14 cellular contexts compared by ENCODE assay signal in the genomic region with DNA sequence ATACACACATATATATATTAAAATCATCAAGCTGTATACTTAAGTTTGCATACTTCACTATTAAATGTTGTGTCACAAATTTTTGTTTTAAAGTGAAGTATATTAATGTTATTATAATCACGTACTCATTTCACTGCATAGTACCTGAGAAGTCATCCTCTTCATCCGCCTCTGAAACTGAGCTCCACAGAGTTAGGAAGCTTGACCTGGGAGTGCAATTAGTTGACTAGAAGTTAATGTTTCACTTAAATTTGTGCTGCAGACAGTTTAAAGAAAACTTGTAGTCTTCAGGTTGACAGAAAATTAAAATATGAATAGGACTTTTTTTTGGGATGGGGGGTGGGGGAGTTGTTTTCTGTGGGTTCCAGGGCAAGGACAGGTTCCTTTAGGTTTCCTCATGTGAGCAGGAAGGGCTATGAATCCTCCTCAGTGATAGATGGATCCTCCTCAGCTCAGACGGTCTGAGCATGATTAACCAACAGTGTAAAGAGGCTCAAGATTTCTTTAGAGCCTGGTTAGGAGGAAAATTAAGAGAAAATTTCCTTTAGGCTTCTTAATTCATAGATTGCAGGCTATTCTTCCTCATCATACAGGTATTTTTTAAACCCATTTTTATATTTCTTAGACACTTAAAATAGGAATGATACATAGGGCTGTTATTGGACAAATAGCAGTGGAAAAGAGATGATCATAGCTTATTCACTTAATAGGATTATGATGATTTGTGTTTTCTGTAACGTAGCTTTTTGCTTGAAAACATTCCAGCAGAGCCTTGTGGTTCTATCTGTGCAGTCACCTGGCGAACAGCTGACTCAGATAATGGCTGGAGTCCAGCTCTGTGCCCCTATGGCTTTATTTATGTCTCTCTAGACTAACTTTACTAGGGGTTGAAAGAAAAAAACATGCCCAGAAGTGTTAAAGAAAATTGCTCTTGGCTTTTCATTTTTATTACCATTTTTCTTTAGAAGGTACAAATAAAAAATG.
A peak's percentile ranks its signal among the peaks of the same experiment; 100 is the strongest.
DNase-seq lines count a peak whose midpoint lies in the region; ATAC-seq and TF ChIP-seq lines count a peak whose summit lies in the region.
"Had no signal": no experiment of that assay in that cellular context is flagged by ENCODE, and none has a peak within 500 bp of the region (broad histone marks: within the 10 kb centered on the region; RNA-seq: fewer than 3 reads in every experiment).

No MANE protein-coding gene starts in this region.

- dilution Hi-C loops in IMR-90 (cut with HindIII; ENCODE audit: low sequenced_read_pairs, unreplicated experiment): no loop called here

- H2BK15ac ChIP-seq in IMR-90 (ENCODE audit: low read depth, low read length): no peak overlapping the region

- no peaks in the 10 kb centered on the region for H3K9me3 ChIP-seq in IMR-90 (ENCODE audit: control insufficient read depth, insufficient read depth, low read length)
- no peaks in the 10 kb centered on the region for H3K9me3 ChIP-seq in GM23248 (ENCODE audit: low read depth)
- H3K9me3 ChIP-seq: thoracic aorta had no signal

- H2AFZ ChIP-seq in IMR-90 (replicated peaks; ENCODE audit: low read length, poor library complexity): no peak overlapping the region
- no peak overlapping the region for H2AFZ ChIP-seq in GM23248

- H4K91ac ChIP-seq in IMR-90 (ENCODE audit: insufficient read depth, low read depth, low read length): no peak overlapping the region

- in situ Hi-C loops in IMR-90 (cut with MboI; ENCODE audit: low sequenced_read_pairs): no loop called here
- in situ Hi-C loops in GM23248 (cut with MboI): no loop called here

- H3K79me2 ChIP-seq in GM23248 (ENCODE audit: insufficient read depth): no peaks in the 10 kb centered on the region

- no peak overlapping the region for H2AK9ac ChIP-seq in IMR-90 (replicated peaks; ENCODE audit: low read depth, low read length, poor library complexity)

- peaks cover 3 to 15% of the 10 kb centered on the region in 2 experiments for H3K79me1 ChIP-seq in IMR-90 (ENCODE audit: low read depth in 1 of 2, low read length in 2 of 2)

- H3K27me3 ChIP-seq in IMR-90 (ENCODE audit: control insufficient read depth, insufficient read depth, low read length): no peaks in the 10 kb centered on the region
- no peaks in the 10 kb centered on the region for H3K27me3 ChIP-seq in GM23248 (replicated peaks; ENCODE audit: insufficient read depth)

- TF ChIP-seq POLR2A in IMR-90 (IDR thresholded peaks at IDR 0.05; ENCODE audit: low read depth, low read length): no peak

- H2BK120ac ChIP-seq in IMR-90 (ENCODE audit: low read depth, low read length): no peak overlapping the region

- no peak overlapping the region for H3K9ac ChIP-seq in IMR-90 (ENCODE audit: low read depth, low read length)
- H3K9ac ChIP-seq in GM23248: no peak overlapping the region

- no peak overlapping the region for H2BK5ac ChIP-seq in IMR-90 (ENCODE audit: low read depth, low read length, poor library complexity, severe bottlenecking)

- no peak overlapping the region for H3K4ac ChIP-seq in IMR-90 (ENCODE audit: low read depth, low read length)

- peak; percentile 18 for DNase-seq in AG10803 (ENCODE audit: low read depth)
- DNase-seq in IMR-90: peak; percentile 52
- peak; percentile 15 for DNase-seq in brain pericyte (ENCODE audit: low read depth, low spot score)
- no peak for DNase-seq in left lobe of liver (ENCODE audit: low spot score)
- DNase-seq in foreskin fibroblast: no peak
- no peak for DNase-seq in DMS53 treated with DMSO at 0.1 percent for 48 hours (lab: John Stamatoyannopoulos, UW; ENCODE audit: unreplicated experiment)
- DNase-seq in GM23248: no peak
- no peak for DNase-seq in OCI-M2 (lab: John Stamatoyannopoulos, UW; ENCODE audit: unreplicated experiment)
- DNase-seq: activated CD4-positive, alpha-beta T cell treated with anti-CD3 and anti-CD28 coated beads for 4 hours; activated naive CD4-positive, alpha-beta T cell treated with anti-CD3 and anti-CD28 coated beads, Interleukin-2, amount 50 U/mL, for 16 hours; NCI-H1092 treated with DMSO at 0.1 percent for 48 hours; SIG-M5; stimulated activated CD4-positive, alpha-beta T cell treated with anti-CD3 and anti-CD28 coated beads, Interleukin-1b, Interleukin-23, amount 100 ng/mL, for 48 hours had no signal

- H2AK5ac ChIP-seq in IMR-90 (ENCODE audit: low read depth, low read length): no peak overlapping the region

- no peak overlapping the region for H3K56ac ChIP-seq in IMR-90 (ENCODE audit: extremely low read depth, insufficient read depth, low read length)

- no peaks in the 10 kb centered on the region for H3F3A ChIP-seq in GM23248 (ENCODE audit: insufficient read depth)

- no peaks in the 10 kb centered on the region for H4K20me1 ChIP-seq in IMR-90 (ENCODE audit: insufficient read depth, low read length)
- H4K20me1 ChIP-seq in GM23248 (ENCODE audit: insufficient read depth): no peaks in the 10 kb centered on the region

- TF ChIP-seq CTCF in AG10803 (conservative IDR thresholded peaks at IDR 0.05; ENCODE audit: low read length) (no peak), IMR-90 (conservative IDR thresholded peaks at IDR 0.05; ENCODE audit: low read depth, low read length) (no peak), foreskin fibroblast (IDR thresholded peaks at IDR 0.05; ENCODE audit: low read depth, low read length) (no peak)

- no peak overlapping the region for H2BK20ac ChIP-seq in IMR-90 (ENCODE audit: low read depth, low read length)

- H3K9me2 ChIP-seq in GM23248 (ENCODE audit: insufficient read depth): no peaks in the 10 kb centered on the region

- H3K4me1 ChIP-seq in IMR-90 (ENCODE audit: control insufficient read depth, insufficient read depth, low read length): no peaks in the 10 kb centered on the region
- H3K4me1 ChIP-seq in GM23248 (ENCODE audit: insufficient read depth): no peaks in the 10 kb centered on the region

- H3K36me3 ChIP-seq in IMR-90 (ENCODE audit: control insufficient read depth, insufficient read depth, low read length): peaks cover 11% of the 10 kb centered on the region
- H3K36me3 ChIP-seq in GM23248 (ENCODE audit: low read depth): no peaks in the 10 kb centered on the region
- H3K36me3 ChIP-seq: thoracic aorta had no signal

- no CpG with 5 or more reads among the region's 5 CpGs for WGBS in IMR-90 (ENCODE audit: extremely low coverage in 2 of 2, insufficient read length in 1 of 2), 2 experiments
- 78 to 83% methylated on average over 5 of the region's 5 CpGs for WGBS in GM23248 (ENCODE audit: low coverage in 1 of 2, low lambda C conversion rate in 2 of 2, missing lambda C conversion rate in 2 of 2), 2 experiments

- no peak overlapping the region for H3K4me2 ChIP-seq in IMR-90 (ENCODE audit: low read depth, low read length)
- H3K4me2 ChIP-seq in GM23248 (ENCODE audit: unreplicated experiment): no peak overlapping the region

- TF ChIP-seq RAD21 in IMR-90 (IDR thresholded peaks at IDR 0.05; ENCODE audit: low read length): no peak

- H3K14ac ChIP-seq in IMR-90 (replicated peaks; ENCODE audit: low read depth, low read length): no peak overlapping the region

- CTCF ChIA-PET in IMR-90 (lab: Yijun Ruan, JAX): interaction anchor here (0.5 kb wide), 1 partner anchor 123 kb away, joined by 3 read pairs; no protein-coding TSS in a partner anchor

- intact Hi-C loops in IMR-90 (cut with micrococcal nuclease): no loop called here

- BruUV-seq in IMR-90 (replicated peaks; lab: Mats Ljungman, UMichigan): no TSS peak

- H4K5ac ChIP-seq in IMR-90 (ENCODE audit: low read depth, low read length): no peak overlapping the region

- POLR2A ChIA-PET in IMR-90 (lab: Charles Lee; ENCODE audit: unreplicated experiment): no interaction called here

- ATAC-seq in IMR-90 (ENCODE audit: low read depth) (no peak), left lobe of liver (peak; percentile 84)

- H3K27ac ChIP-seq in IMR-90 (ENCODE audit: insufficient read depth, low read length): no peak overlapping the region
- H3K27ac ChIP-seq in GM23248: no peak overlapping the region
- H3K27ac ChIP-seq: thoracic aorta had no signal

- H3K4me3 ChIP-seq in AG10803 (ENCODE audit: low read length) (no peak overlapping the region), IMR-90 (ENCODE audit: insufficient read depth, low read depth, low read length) (no peak overlapping the region), foreskin fibroblast (ENCODE audit: low read depth in 1 of 2, low read length in 2 of 2) (no peak overlapping the region), GM23248 (no peak overlapping the region)
- H3K4me3 ChIP-seq: thoracic aorta had no signal

- H3K23ac ChIP-seq in IMR-90 (ENCODE audit: low read depth, low read length): no peak overlapping the region

- no peak overlapping the region for H4K8ac ChIP-seq in IMR-90 (ENCODE audit: low read depth in 2 of 2, low read length in 2 of 2)

- H3K18ac ChIP-seq in IMR-90 (ENCODE audit: low read depth, low read length): no peak overlapping the region

- H3K9me1 ChIP-seq in IMR-90 (ENCODE audit: insufficient read depth, low read length): no peaks in the 10 kb centered on the region

TF ChIP-seq in IMR-90, 13 proteins besides CTCF, POLR2A, EP300 and RAD21 (continues in another document):
- TF ChIP-seq USF2 (IDR thresholded peaks at IDR 0.05; ENCODE audit: low read depth, low read length) (no peak), CHD1 (IDR thresholded peaks at IDR 0.05; ENCODE audit: low read depth, low read length) (no peak), NFE2L2 (IDR thresholded peaks at IDR 0.05; ENCODE audit: low read depth, low read length) (no peak), BHLHE40 (IDR thresholded peaks at IDR 0.05; ENCODE audit: low read depth, low read length) (no peak), CEBPB (IDR thresholded peaks at IDR 0.05; ENCODE audit: low read depth, low read length) (no peak), RFX5 (IDR thresholded peaks at IDR 0.05; ENCODE audit: low read depth, low read length) (no peak), MAZ (IDR thresholded peaks at IDR 0.05; ENCODE audit: borderline replicate concordance, low read depth, low read length) (no peak), FOS (IDR thresholded peaks at IDR 0.05; ENCODE audit: low read depth, low read length) (no peak), MXI1 (IDR thresholded peaks at IDR 0.05; ENCODE audit: borderline replicate concordance, low read depth, low read length) (no peak), MAFK (IDR thresholded peaks at IDR 0.05; ENCODE audit: low read depth, low read length) (no peak), SMC3 (IDR thresholded peaks at IDR 0.05; ENCODE audit: low read depth, low read length) (no peak)

Comparison
In these comparisons a context has a peak if more than half of its experiments do, and no peak if none do; other contexts are left out.
1. DNase-seq: peak in AG10803 (single experiment), IMR-90 (single experiment) and brain pericyte (single experiment); none in left lobe of liver (single experiment), foreskin fibroblast (0 of 2), DMS53 treated with DMSO at 0.1 percent for 48 hours (single experiment), GM23248 (single experiment) and OCI-M2 (single experiment).